1 cellular context compared by ENCODE assay signal in genomic region chr2:1769703-1770422, GRCh38.
TF ChIP-seq lines count a peak whose summit lies in the region.

No MANE protein-coding gene starts in this region.

TF ChIP-seq in HepG2, 621 proteins besides CTCF, POLR2A, EP300 and RAD21 (continued from another document):
- TF ChIP-seq ZNF343 (CRISPR knock-in tag; IDR thresholded peaks at IDR 0.05) (no peak), KDM2A (CRISPR knock-in tag; IDR thresholded peaks at IDR 0.05; ENCODE audit: borderline replicate concordance, low read depth) (0 out of 2 replicates have a peak, but pooled peaks have one; percentile 28), ZNF512B (CRISPR knock-in tag; IDR thresholded peaks at IDR 0.05; ENCODE audit: borderline replicate concordance) (no peak), NFATC3 (CRISPR knock-in tag; IDR thresholded peaks at IDR 0.05) (no peak), SRF (IDR thresholded peaks at IDR 0.05; ENCODE audit: low read depth, low read length) (no peak), ZNF274 (CRISPR knock-in tag; IDR thresholded peaks at IDR 0.05) (0 out of 2 replicates have a peak, but pooled peaks have one; percentile 37), ZNF614 (CRISPR knock-in tag; IDR thresholded peaks at IDR 0.05; ENCODE audit: borderline replicate concordance) (no peak), HNF4G (IDR thresholded peaks at IDR 0.05; ENCODE audit: borderline replicate concordance, low read depth, low read length) (peak; percentile 67; the same call in 1 of the 2 replicates), HNF4G (CRISPR knock-in tag; IDR thresholded peaks at IDR 0.05; ENCODE audit: borderline replicate concordance, low read depth) (0 out of 2 replicates have a peak, but pooled peaks have one; percentile 33)
